In genomic region chr10:89669985-89670384, GRCh38 we compare ENCODE assay signal across 20 cellular contexts. TPM values are rescaled to one million over a fixed set of nuclear protein-coding genes. Genes with fewer than 3 reads are reported as not detected.
DNase-seq lines count a peak whose midpoint lies in the region; ATAC-seq and TF ChIP-seq lines count a peak whose summit lies in the region.
"Had no signal": no experiment of that assay in that cellular context is flagged by ENCODE, and none has a peak within 500 bp of the region (broad histone marks: within the 10 kb centered on the region; RNA-seq: fewer than 3 reads in every experiment).

No MANE protein-coding gene starts in this region.

- no peak overlapping the region for H3K27ac ChIP-seq in colonic mucosa
- H3K27ac ChIP-seq: 22Rv1, A549 had no signal

- H3K9me3 ChIP-seq in colonic mucosa = no peaks in the 10 kb centered on the region
- H3K9me3 ChIP-seq: A549, Caco-2, HAP-1 had no signal

- intact Hi-C loops in colonic mucosa (cut with DNase I) = no loop called here

- H3K4me3 ChIP-seq in colonic mucosa = no peak overlapping the region
- H3K4me3 ChIP-seq: A549, HAP-1 had no signal

- no peaks in the 10 kb centered on the region for H3K36me3 ChIP-seq in colonic mucosa
- H3K36me3 ChIP-seq: HAP-1 had no signal

- ATAC-seq in HG02798 (IDR thresholded peaks at IDR 0.05; ENCODE audit: poor library complexity, unreplicated experiment) = no peak
- ATAC-seq: A549 had no signal

- no peaks in the 10 kb centered on the region for H3K27me3 ChIP-seq in colonic mucosa

- TF ChIP-seq CTCF in colonic mucosa (IDR thresholded peaks at IDR 0.05) = no peak

- peak; percentile 10 for DNase-seq in NCI-H1694 treated with DMSO at 0.1 percent for 48 hours (lab: John Stamatoyannopoulos, UW)
- DNase-seq in NCI-H1694 (lab: John Stamatoyannopoulos, UW) = no peak
- DNase-seq in COLO829 (ENCODE audit: low spot score) = peak; percentile 64
- DNase-seq in foreskin melanocyte = peak; percentile 62
- peak; percentile 49 for DNase-seq in pons (ENCODE audit: low spot score)
- no peak for DNase-seq in A172 (ENCODE audit: low spot score)
- DNase-seq in colonic mucosa = no peak
- DNase-seq: ACHN; AML-193; C1 segment of cervical spinal cord; Caco-2; CD4-positive, alpha-beta memory T cell; DMS153; DND-41; GOT3; HFFc6 had no signal

- H3K9ac ChIP-seq in colonic mucosa (ENCODE audit: low read depth in 2 of 2, low read length in 2 of 2) = no peak overlapping the region

- no peaks in the 10 kb centered on the region for H3K4me1 ChIP-seq in colonic mucosa
- H3K4me1 ChIP-seq: A549 had no signal

RNA-seq across cellular contexts. Expression of gene PANK1, which starts 24.9 kb away (rescaled TPM):
- 5.3 and 6.2 TPM in 2 replicates for total RNA-seq in A172 (2014; rRNA removed; shearing (Covaris generic))
- 10 to 100 TPM; 22.8 to 55.4 TPM for total RNA-seq in colonic mucosa

RNA-seq across cellular contexts. Expression of gene KIF20B, which starts 31.4 kb away (rescaled TPM):
- 39.2 and 46.0 TPM in 2 replicates for total RNA-seq in A172 (2014; rRNA removed; shearing (Covaris generic))
- 10 to 100 TPM; 13.6 to 32.0 TPM for total RNA-seq in colonic mucosa

Comparison
In these comparisons a context has a peak if more than half of its experiments do, and no peak if none do; other contexts are left out.
1. DNase-seq: peak in NCI-H1694 treated with DMSO at 0.1 percent for 48 hours (single experiment), COLO829 (single experiment), foreskin melanocyte (single experiment) and pons (single experiment); none in NCI-H1694 (single experiment), A172 (single experiment) and colonic mucosa (single experiment).